Comparison of ENCODE assay signal across 25 cellular contexts in genomic region chr6:123806561-123806960, GRCh38. TPM values are rescaled to one million over a fixed set of nuclear protein-coding genes. Genes with fewer than 3 reads are reported as not detected.
"Had no signal": no experiment of that assay in that cellular context is flagged by ENCODE, and none has a peak within 500 bp of the region (broad histone marks: within the 10 kb centered on the region; RNA-seq: fewer than 3 reads in every experiment).

No MANE protein-coding gene starts in this region.

- ATAC-seq: activated T-cell treated with anti-CD3 and anti-CD28 coated beads, Interleukin-2, amount 50 U/mL, for 4 hours; effector memory CD8-positive, alpha-beta T cell; gastroesophageal sphincter; naive thymus-derived CD8-positive, alpha-beta T cell; upper lobe of right lung had no signal

- H3K36me3 Mint-ChIP-seq: activated naive CD8-positive, alpha-beta T cell had no signal

- H3K27me3 ChIP-seq: ascending aorta, right atrium auricular region had no signal

- H3K27ac Mint-ChIP-seq: activated naive CD8-positive, alpha-beta T cell; activated T-helper 2 cell treated with anti-CD3 and anti-CD28 coated beads, Interferon-gamma antibody, Interleukin-2, Interleukin-4, amounts not matched to agents 10 μg/mL and 5 μg/mL and 100 μg/mL, durations not matched to agents 14 hours and 24 hours and 36 hours; effector memory CD8-positive, alpha-beta T cell; naive thymus-derived CD8-positive, alpha-beta T cell had no signal

- H3K4me3 ChIP-seq: adrenal gland, ascending aorta, esophagus squamous epithelium, gastroesophageal sphincter, left ventricle myocardium inferior, prostate gland, right atrium auricular region, spleen, upper lobe of right lung had no signal

- H3K9me3 ChIP-seq: adrenal gland, ascending aorta, esophagus squamous epithelium, gastroesophageal sphincter, left ventricle myocardium inferior, prostate gland, right atrium auricular region, spleen, upper lobe of right lung had no signal

- H3K4me3 Mint-ChIP-seq: activated naive CD8-positive, alpha-beta T cell; activated T-cell treated with anti-CD3 and anti-CD28 coated beads, Interleukin-2, amount 50 U/mL, for 4 hours; effector memory CD8-positive, alpha-beta T cell; naive thymus-derived CD8-positive, alpha-beta T cell had no signal

- H3K9me3 Mint-ChIP-seq: activated T-cell treated with anti-CD3 and anti-CD28 coated beads, Interleukin-2, amount 50 U/mL, for 4 hours; activated T-helper 2 cell treated with anti-CD3 and anti-CD28 coated beads, Interferon-gamma antibody, Interleukin-2, Interleukin-4, amounts not matched to agents 10 μg/mL and 5 μg/mL and 100 μg/mL, durations not matched to agents 14 hours and 24 hours and 36 hours; effector memory CD8-positive, alpha-beta T cell had no signal

- H3K36me3 ChIP-seq: adrenal gland, ascending aorta, esophagus squamous epithelium, gastroesophageal sphincter, left ventricle myocardium inferior, prostate gland, right atrium auricular region, spleen, upper lobe of right lung had no signal

- DNase-seq: activated CD4-positive, alpha-beta T cell treated with anti-CD3 and anti-CD28 coated beads, Interleukin-2, amount 50 U/mL, for 4 hours; activated CD8-positive, alpha-beta memory T cell treated with anti-CD3 and anti-CD28 coated beads for 24 hours; activated CD8-positive, alpha-beta memory T cell treated with anti-CD3 and anti-CD28 coated beads, Interleukin-2, amount 50 U/mL, for 4 hours; activated naive CD4-positive, alpha-beta T cell; activated T-cell treated with anti-CD3 and anti-CD28 coated beads, Interleukin-2, amount 50 U/mL, for 4 hours; adrenal gland; central memory CD4-positive, alpha-beta T cell; effector memory CD8-positive, alpha-beta T cell; esophagus squamous epithelium; head of caudate nucleus; left ventricle myocardium inferior; naive thymus-derived CD8-positive, alpha-beta T cell; spleen; stimulated activated CD4-positive, alpha-beta T cell treated with anti-CD3 and anti-CD28 coated beads, Interleukin-4, amount 100 ng/mL, for 1 hour; stimulated activated naive CD4-positive, alpha-beta T cell; T-helper 9 cell; upper lobe of right lung had no signal

- H3K27ac ChIP-seq: adrenal gland, ascending aorta, esophagus squamous epithelium, gastroesophageal sphincter, left ventricle myocardium inferior, prostate gland, right atrium auricular region, spleen, upper lobe of right lung had no signal

RNA-seq across cellular contexts. Expression of gene NKAIN2, which starts 2.9 kb away (rescaled TPM):
- total RNA-seq: activated T-cell treated with anti-CD3 and anti-CD28 coated beads, Interleukin-2, amount 50 U/mL, for 4 hours; activated T-helper 2 cell treated with anti-CD3 and anti-CD28 coated beads, Interferon-gamma antibody, Interleukin-2, Interleukin-4, amounts not matched to agents 10 μg/mL and 5 μg/mL and 100 μg/mL, durations not matched to agents 14 hours and 24 hours and 36 hours; dermis microvascular lymphatic vessel endothelial cell; lung microvascular endothelial cell; naive thymus-derived CD8-positive, alpha-beta T cell; upper lobe of right lung had no signal
- polyA plus RNA-seq: naive thymus-derived CD8-positive, alpha-beta T cell had no signal
